In the genomic region with DNA sequence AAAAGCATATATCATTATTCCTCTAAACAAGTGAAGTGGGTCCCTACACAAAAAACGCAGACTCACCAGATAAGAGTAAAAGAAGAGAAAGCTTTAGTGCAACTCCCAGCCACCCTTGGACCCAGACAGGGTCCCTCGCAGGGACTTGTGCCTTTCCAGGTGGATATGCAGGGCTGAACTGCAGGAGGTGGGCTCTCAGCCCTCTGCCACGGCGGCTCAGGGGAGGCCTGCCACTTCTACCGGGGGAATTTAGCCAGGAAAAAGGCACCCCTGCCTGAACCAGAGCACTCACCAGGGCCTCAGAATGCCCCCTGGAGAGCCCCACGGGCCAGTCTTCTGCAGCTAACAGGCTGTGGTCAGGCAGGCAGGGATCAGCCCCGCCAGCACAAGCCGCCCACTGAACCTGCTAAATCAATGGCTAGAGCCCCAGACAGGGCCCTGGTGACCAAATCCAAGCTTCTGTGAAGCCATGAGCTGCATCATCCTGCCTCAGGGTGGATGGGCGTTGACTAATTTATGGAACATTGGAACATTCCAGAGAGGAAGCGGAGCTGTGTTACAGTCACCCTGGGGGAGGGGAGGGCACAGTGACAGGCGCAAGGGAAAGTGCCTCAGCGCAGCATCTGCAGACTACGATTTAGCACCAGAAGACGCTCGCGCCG, we compare ENCODE assay signal across 14 cellular contexts.
DNase-seq lines count a peak whose midpoint lies in the region; ATAC-seq and TF ChIP-seq lines count a peak whose summit lies in the region.
"Had no signal": no experiment of that assay in that cellular context is flagged by ENCODE, and none has a peak within 500 bp of the region (broad histone marks: within the 10 kb centered on the region; RNA-seq: fewer than 3 reads in every experiment).

No MANE protein-coding gene starts in this region.

- no peaks in the 10 kb centered on the region for H3K4me1 Mint-ChIP-seq in activated naive CD8-positive, alpha-beta T cell treated with anti-CD3 and anti-CD28 coated beads, Interleukin-2, amount 10 ng/mL, durations not matched to agents 7 days and 5 days
- H3K4me1 Mint-ChIP-seq in activated naive CD8-positive, alpha-beta T cell treated with anti-CD3 and anti-CD28 coated beads, Interleukin-2, amount 50 U/mL, for 24 hours: no peaks in the 10 kb centered on the region
- H3K4me1 Mint-ChIP-seq: activated CD4-positive, alpha-beta T cell treated with anti-CD3 and anti-CD28 coated beads, Interleukin-2, amount 10 ng/mL, durations not matched to agents 24 days and 14 days had no signal

- no peak for ATAC-seq in activated naive CD8-positive, alpha-beta T cell treated with anti-CD3 and anti-CD28 coated beads, Interleukin-2, amount 10 ng/mL, durations not matched to agents 7 days and 5 days (ENCODE audit: low read depth)
- no peak for ATAC-seq in activated naive CD8-positive, alpha-beta T cell treated with anti-CD3 and anti-CD28 coated beads, Interleukin-2, amount 50 U/mL, for 24 hours
- no peak for ATAC-seq in HG03342 (IDR thresholded peaks at IDR 0.05; ENCODE audit: unreplicated experiment)
- ATAC-seq: right lobe of liver had no signal

- no peaks in the 10 kb centered on the region for H3K36me3 ChIP-seq in iPS-15b (ENCODE audit: control insufficient read depth, insufficient read depth, low read length)
- H3K36me3 ChIP-seq in vagina: no peaks in the 10 kb centered on the region
- H3K36me3 ChIP-seq: right lobe of liver, SJCRH30 had no signal

- H3K9ac ChIP-seq in iPS-15b (ENCODE audit: low read depth, low read length): no peak overlapping the region

- peaks cover 12% of the 10 kb centered on the region for H3K9me3 Mint-ChIP-seq in activated naive CD8-positive, alpha-beta T cell treated with anti-CD3 and anti-CD28 coated beads, Interleukin-2, amount 10 ng/mL, durations not matched to agents 7 days and 5 days
- H3K9me3 Mint-ChIP-seq in activated naive CD8-positive, alpha-beta T cell treated with anti-CD3 and anti-CD28 coated beads, Interleukin-2, amount 50 U/mL, for 24 hours: peaks cover 28% of the 10 kb centered on the region

- in situ Hi-C loops in astrocyte of the spinal cord (cut with HindIII; ENCODE audit: low sequenced_read_pairs): no loop called here

- no peaks in the 10 kb centered on the region for H3K9me3 ChIP-seq in iPS-15b (ENCODE audit: control insufficient read depth, insufficient read depth, low read length)
- no peaks in the 10 kb centered on the region for H3K9me3 ChIP-seq in vagina

- H3K4me1 ChIP-seq in iPS-15b (ENCODE audit: control insufficient read depth, insufficient read depth, low read length) (peaks cover 4% of the 10 kb centered on the region), vagina (peaks cover 2% of the 10 kb centered on the region)
- H3K4me1 ChIP-seq: A549, right lobe of liver, SJCRH30 had no signal

- H3K4me3 ChIP-seq in astrocyte of the spinal cord (ENCODE audit: low read depth, low read length) (no peak overlapping the region), iPS-15b (ENCODE audit: low read depth, low read length) (peak overlapping the region; percentile 19), vagina (no peak overlapping the region)
- H3K4me3 ChIP-seq: A549, right lobe of liver, SJCRH30 had no signal

- no peak overlapping the region for H3K27ac ChIP-seq in vagina
- H3K27ac ChIP-seq: A549, right lobe of liver, SJCRH30 had no signal

- H3K27me3 Mint-ChIP-seq in activated naive CD8-positive, alpha-beta T cell treated with anti-CD3 and anti-CD28 coated beads, Interleukin-2, amount 10 ng/mL, durations not matched to agents 7 days and 5 days: no peaks in the 10 kb centered on the region
- no peaks in the 10 kb centered on the region for H3K27me3 Mint-ChIP-seq in activated naive CD8-positive, alpha-beta T cell treated with anti-CD3 and anti-CD28 coated beads, Interleukin-2, amount 50 U/mL, for 24 hours
- H3K27me3 Mint-ChIP-seq: activated CD4-positive, alpha-beta T cell treated with anti-CD3 and anti-CD28 coated beads, Interleukin-2, amount 10 ng/mL, durations not matched to agents 24 days and 14 days had no signal

- TF ChIP-seq CTCF in astrocyte of the spinal cord (IDR thresholded peaks at IDR 0.05; ENCODE audit: low read depth, low read length) (no peak), vagina (IDR thresholded peaks at IDR 0.05) (no peak)

- TF ChIP-seq POLR2A in vagina (IDR thresholded peaks at IDR 0.05): no peak

- H3K36me3 Mint-ChIP-seq in activated naive CD8-positive, alpha-beta T cell treated with anti-CD3 and anti-CD28 coated beads, Interleukin-2, amount 10 ng/mL, durations not matched to agents 7 days and 5 days: peaks cover 23% of the 10 kb centered on the region
- peaks cover 35% of the 10 kb centered on the region for H3K36me3 Mint-ChIP-seq in activated naive CD8-positive, alpha-beta T cell treated with anti-CD3 and anti-CD28 coated beads, Interleukin-2, amount 50 U/mL, for 24 hours (ENCODE audit: low read depth)

- peak; percentile 13 for DNase-seq in activated naive CD8-positive, alpha-beta T cell treated with anti-CD3 and anti-CD28 coated beads, Interleukin-2, amount 10 ng/mL, durations not matched to agents 7 days and 5 days
- DNase-seq in activated naive CD8-positive, alpha-beta T cell treated with anti-CD3 and anti-CD28 coated beads, Interleukin-2, amount 50 U/mL, for 24 hours: no peak
- DNase-seq in astrocyte of the spinal cord (ENCODE audit: low read depth, low spot score): peak; percentile 52
- DNase-seq in stromal cell of bone marrow (ENCODE audit: low read depth): peak; percentile 8
- no peak for DNase-seq in NCI-H2029 treated with DMSO at 0.1 percent for 48 hours (lab: John Stamatoyannopoulos, UW)
- no peak for DNase-seq in vagina (ENCODE audit: extremely low spot score in 2 of 2)
- DNase-seq: activated CD4-positive, alpha-beta T cell treated with anti-CD3 and anti-CD28 coated beads, Interleukin-2, amount 10 ng/mL, durations not matched to agents 24 days and 14 days; activated naive CD4-positive, alpha-beta T cell treated with anti-CD3 and anti-CD28 coated beads for 36 hours; KBM-7; SJCRH30 had no signal

- no peak overlapping the region for H3K4me3 Mint-ChIP-seq in activated naive CD8-positive, alpha-beta T cell treated with anti-CD3 and anti-CD28 coated beads, Interleukin-2, amount 10 ng/mL, durations not matched to agents 7 days and 5 days
- H3K4me3 Mint-ChIP-seq in activated naive CD8-positive, alpha-beta T cell treated with anti-CD3 and anti-CD28 coated beads, Interleukin-2, amount 50 U/mL, for 24 hours: no peak overlapping the region
- H3K4me3 Mint-ChIP-seq: activated CD4-positive, alpha-beta T cell treated with anti-CD3 and anti-CD28 coated beads, Interleukin-2, amount 10 ng/mL, durations not matched to agents 24 days and 14 days; activated naive CD4-positive, alpha-beta T cell treated with anti-CD3 and anti-CD28 coated beads for 36 hours had no signal

- POLR2A ChIA-PET in activated naive CD8-positive, alpha-beta T cell treated with anti-CD3 and anti-CD28 coated beads, Interleukin-2, amount 10 ng/mL, durations not matched to agents 7 days and 5 days (lab: Charles Lee): no interaction called here

- no peak overlapping the region for H3K27ac Mint-ChIP-seq in activated naive CD8-positive, alpha-beta T cell treated with anti-CD3 and anti-CD28 coated beads, Interleukin-2, amount 10 ng/mL, durations not matched to agents 7 days and 5 days
- no peak overlapping the region for H3K27ac Mint-ChIP-seq in activated naive CD8-positive, alpha-beta T cell treated with anti-CD3 and anti-CD28 coated beads, Interleukin-2, amount 50 U/mL, for 24 hours
- H3K27ac Mint-ChIP-seq: activated CD4-positive, alpha-beta T cell treated with anti-CD3 and anti-CD28 coated beads, Interleukin-2, amount 10 ng/mL, durations not matched to agents 24 days and 14 days; activated naive CD4-positive, alpha-beta T cell treated with anti-CD3 and anti-CD28 coated beads for 36 hours had no signal

- H3K27me3 ChIP-seq in iPS-15b (ENCODE audit: control insufficient read depth, insufficient read depth, low read length): no peaks in the 10 kb centered on the region
- no peaks in the 10 kb centered on the region for H3K27me3 ChIP-seq in vagina
- H3K27me3 ChIP-seq: right lobe of liver, SJCRH30 had no signal

- intact Hi-C loops in vagina (cut with DNase I): no loop called here

Comparison
In these comparisons a context has a peak if more than half of its experiments do, and no peak if none do; other contexts are left out.
1. DNase-seq: peak in activated naive CD8-positive, alpha-beta T cell treated with anti-CD3 and anti-CD28 coated beads, Interleukin-2, amount 10 ng/mL, durations not matched to agents 7 days and 5 days (single experiment), astrocyte of the spinal cord (single experiment) and stromal cell of bone marrow (single experiment); none in activated naive CD8-positive, alpha-beta T cell treated with anti-CD3 and anti-CD28 coated beads, Interleukin-2, amount 50 U/mL, for 24 hours (single experiment), NCI-H2029 treated with DMSO at 0.1 percent for 48 hours (single experiment) and vagina (0 of 2).